12 cellular contexts compared by ENCODE assay signal in genomic region chr5:132639706-132640130, GRCh38. TPM values are rescaled to one million over a fixed set of nuclear protein-coding genes. Genes with fewer than 3 reads are reported as not detected.
A peak's percentile ranks its signal among the peaks of the same experiment; 100 is the strongest.
DNase-seq lines count a peak whose midpoint lies in the region; ATAC-seq lines count a peak whose summit lies in the region.
"Had no signal": no experiment of that assay in that cellular context is flagged by ENCODE, and none has a peak within 500 bp of the region (broad histone marks: within the 10 kb centered on the region; RNA-seq: fewer than 3 reads in every experiment).

No MANE protein-coding gene starts in this region.

- H2BK120ac ChIP-seq in neuronal stem cell (ENCODE audit: low read depth, low read length), result no peak overlapping the region

- DNase-seq in activated CD4-positive, alpha-beta T cell treated with anti-CD3 and anti-CD28 coated beads for 48 hours, result peak; percentile 37
- DNase-seq in activated CD4-positive, alpha-beta T cell treated with anti-CD3 and anti-CD28 coated beads, Interleukin-2, amount 50 U/mL, for 1 hour, result no peak
- DNase-seq in dermis blood vessel endothelial cell (peak; percentile 34), NCI-H1105 treated with DMSO at 0.1 percent for 48 hours (lab: John Stamatoyannopoulos, UW) (no peak), neuronal stem cell (ENCODE audit: low spot score) (no peak), hypothalamus (lab: John Stamatoyannopoulos, UW) (no peak)
- DNase-seq: 8988T, NCI-H526 had no signal

- no peaks in the 10 kb centered on the region for H3K79me1 ChIP-seq in neuronal stem cell (ENCODE audit: low read depth, low read length)

- no peak overlapping the region for H4K8ac ChIP-seq in neuronal stem cell (ENCODE audit: low read depth, low read length)

- H3K36me3 ChIP-seq in neuronal stem cell (replicated peaks in 1 of 2; ENCODE audit: control insufficient read depth in 2 of 2, insufficient read depth in 2 of 2, low read length in 2 of 2), result peaks cover 22 to 23% of the 10 kb centered on the region in 2 donors

- no peaks in the 10 kb centered on the region for H3K4me1 ChIP-seq in neuronal stem cell (ENCODE audit: control insufficient read depth in 2 of 2, insufficient read depth in 1 of 2, low read depth in 1 of 2, low read length in 2 of 2)
- H3K4me1 ChIP-seq: prostate gland had no signal

- H3K4ac ChIP-seq in neuronal stem cell (ENCODE audit: low read length), result no peak overlapping the region

- no peak overlapping the region for H3K23ac ChIP-seq in neuronal stem cell (ENCODE audit: low read depth, low read length, poor library complexity)

- peaks cover 0 to 2% of the 10 kb centered on the region in 2 donors for H3K9me3 ChIP-seq in neuronal stem cell (replicated peaks in 1 of 2; ENCODE audit: control insufficient read depth in 2 of 2, insufficient read depth in 1 of 2, low read depth in 1 of 2, low read length in 2 of 2)
- H3K9me3 ChIP-seq: prostate gland had no signal

- H3K4me3 ChIP-seq in neuronal stem cell (ENCODE audit: low read length in 2 of 2), result no peak overlapping the region
- H3K4me3 ChIP-seq: prostate gland had no signal

- no peak overlapping the region for H3K9ac ChIP-seq in neuronal stem cell (ENCODE audit: low read depth, low read length, poor library complexity)

- ATAC-seq in GM21528 (IDR thresholded peaks at IDR 0.05; ENCODE audit: low FRiP score, unreplicated experiment) (peak; percentile 76), HG03175 (IDR thresholded peaks at IDR 0.05; ENCODE audit: unreplicated experiment) (peak; percentile 61)

- WGBS in neuronal stem cell (ENCODE audit: extremely low coverage in 2 of 2, insufficient read length in 2 of 2, insufficient replicate concordance in 1 of 2), 2 donors, result no CpG with 5 or more reads among the region's 2 CpGs

- H4K91ac ChIP-seq in neuronal stem cell (ENCODE audit: low read depth, low read length, poor library complexity), result no peak overlapping the region

- no peak overlapping the region for H2BK12ac ChIP-seq in neuronal stem cell (ENCODE audit: low read length)

- H3K4me2 ChIP-seq in neuronal stem cell (ENCODE audit: insufficient read depth, low read length, poor library complexity, severe bottlenecking), result no peak overlapping the region

- H3K27ac ChIP-seq in neuronal stem cell (replicated peaks; ENCODE audit: low read length), result no peak overlapping the region
- H3K27ac ChIP-seq: prostate gland had no signal

- no peak overlapping the region for H2BK5ac ChIP-seq in neuronal stem cell (ENCODE audit: low read length)

- H3K27me3 ChIP-seq in neuronal stem cell (ENCODE audit: control insufficient read depth in 3 of 3, insufficient read depth in 3 of 3, low read depth in 1 of 3, low read length in 3 of 3), result no peaks in the 10 kb centered on the region

- no peak overlapping the region for H3K14ac ChIP-seq in neuronal stem cell (ENCODE audit: low read length)

- no peak overlapping the region for H2AK5ac ChIP-seq in neuronal stem cell (ENCODE audit: low read depth, low read length)

- H2AFZ ChIP-seq in neuronal stem cell (ENCODE audit: low read length), result no peak overlapping the region

- no peak overlapping the region for H2BK15ac ChIP-seq in neuronal stem cell (ENCODE audit: low read length)

- H3K18ac ChIP-seq in neuronal stem cell (ENCODE audit: low read length), result no peak overlapping the region

RNA-seq across cellular contexts. Expression of gene IL13, which starts 18.3 kb away (rescaled TPM):
- not detected in 2 replicates for total RNA-seq in dermis blood vessel endothelial cell
- polyA plus RNA-seq in neuronal stem cell (2013, experiment 1 of 2), result not detected
- not detected for polyA plus RNA-seq in neuronal stem cell (2013, experiment 2 of 2)
- polyA plus RNA-seq: esophagus had no signal

RNA-seq across cellular contexts. Expression of gene IL4, which starts 34.1 kb away (rescaled TPM):
- total RNA-seq in dermis blood vessel endothelial cell, result not detected in 2 replicates
- not detected for polyA plus RNA-seq in neuronal stem cell (2013, experiment 1 of 2)
- not detected for polyA plus RNA-seq in neuronal stem cell (2013, experiment 2 of 2)
- total RNA-seq: prostate gland had no signal
- polyA plus RNA-seq: esophagus had no signal

Comparison
In these comparisons a context has a peak if more than half of its experiments do, and no peak if none do; other contexts are left out.
1. DNase-seq: peak in activated CD4-positive, alpha-beta T cell treated with anti-CD3 and anti-CD28 coated beads for 48 hours (single experiment) and dermis blood vessel endothelial cell (single experiment); none in activated CD4-positive, alpha-beta T cell treated with anti-CD3 and anti-CD28 coated beads, Interleukin-2, amount 50 U/mL, for 1 hour (single experiment), NCI-H1105 treated with DMSO at 0.1 percent for 48 hours (single experiment), neuronal stem cell (single experiment) and hypothalamus (0 of 51).